In the genomic region with DNA sequence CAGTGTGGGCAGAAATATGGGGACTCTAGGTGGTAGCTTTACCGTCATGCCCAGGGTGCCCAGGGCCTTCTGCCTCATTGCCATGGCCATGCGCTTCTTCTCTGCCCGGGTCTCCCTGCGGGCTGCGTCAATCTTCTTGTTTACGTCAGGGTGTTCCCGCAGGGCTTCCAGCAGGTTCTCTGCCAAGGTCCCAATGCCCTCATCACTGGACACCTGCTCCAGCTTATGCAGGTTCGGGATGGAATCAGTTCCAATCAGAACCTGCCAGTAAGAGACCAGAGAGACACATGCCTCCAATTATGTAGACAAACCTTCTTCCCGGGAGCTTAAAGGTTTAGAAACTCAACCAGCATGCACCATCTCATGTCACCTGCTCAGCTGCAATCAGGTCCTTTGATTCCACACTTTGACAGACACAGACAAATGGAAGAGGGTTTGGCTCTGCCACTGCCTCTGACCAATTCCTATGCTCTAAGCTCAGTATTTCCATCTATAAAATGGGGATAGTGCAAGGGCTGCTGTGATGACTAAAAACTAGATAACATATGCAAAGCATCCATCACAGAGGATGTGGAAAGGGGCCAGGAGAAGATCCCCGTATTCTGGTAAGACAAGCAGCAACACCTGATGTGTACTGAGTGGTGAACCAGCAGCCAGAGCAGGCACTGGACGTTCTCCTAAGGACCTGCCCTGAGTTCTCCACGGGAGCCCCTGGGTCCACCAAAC, we compare ENCODE assay signal across 25 cellular contexts.
DNase-seq lines count a peak whose midpoint lies in the region; ATAC-seq, FAIRE-seq and TF ChIP-seq lines count a peak whose summit lies in the region.
"Had no signal": no experiment of that assay in that cellular context is flagged by ENCODE, and none has a peak within 500 bp of the region (broad histone marks: within the 10 kb centered on the region; RNA-seq: fewer than 3 reads in every experiment).

No MANE protein-coding gene starts in this region.

- H2AFZ ChIP-seq in GM12878 (ENCODE audit: control insufficient read depth, low read depth, low read length): no peak overlapping the region
- H2AFZ ChIP-seq: neural progenitor cell had no signal

- H3K9me3 Mint-ChIP-seq in activated T-cell treated with anti-CD3 and anti-CD28 coated beads, Interleukin-2, amount 50 U/mL, for 24 hours: no peaks in the 10 kb centered on the region
- H3K9me3 Mint-ChIP-seq: neural progenitor cell had no signal

- no peak for DNase-seq in activated T-cell treated with anti-CD3 and anti-CD28 coated beads, Interleukin-2, amount 50 U/mL, for 24 hours
- no peak for DNase-seq in activated T-cell treated with anti-CD3 and anti-CD28 coated beads, Interleukin-2, amount 50 U/mL, for 48 hours
- DNase-seq in GM12891 (ENCODE audit: insufficient read length, low spot score) (no peak), GM12878 (ENCODE audit: low read depth, low spot score) (peak; percentile 15), left lobe of liver (ENCODE audit: low spot score) (no peak), NCI-H774 (lab: John Stamatoyannopoulos, UW) (no peak), RPMI8226 (no peak)
- DNase-seq: activated CD4-positive, alpha-beta T cell treated with anti-CD3 and anti-CD28 coated beads, Interleukin-2, amount 50 U/mL, for 4 hours; BE2C; COR-L47; effector CD8-positive, alpha-beta T cell; foreskin fibroblast; heart right ventricle; NCI-H187; NCI-H526; Peyer's patch; stimulated activated CD8-positive, alpha-beta memory T cell treated with anti-CD3 and anti-CD28 coated beads, Interleukin-4, amount 100 ng/mL, for 48 hours had no signal

- H3K4me3 ChIP-seq in GM12878: 0 out of 2 replicates have a peak overlapping the region, but pooled peaks have one; percentile 6
- no peak overlapping the region for H3K4me3 ChIP-seq in skeletal muscle tissue (ENCODE audit: low read length in 3 of 3)
- H3K4me3 ChIP-seq: A549, heart right ventricle, neural progenitor cell, Peyer's patch, prostate gland had no signal

- no peaks in the 10 kb centered on the region for H3K79me2 ChIP-seq in GM12878 (ENCODE audit: control insufficient read depth, insufficient read depth, low read length)

- TF ChIP-seq POLR2A in GM12891 (IDR thresholded peaks at IDR 0.05; ENCODE audit: low read depth, low read length) (no peak), GM12878 (IDR thresholded peaks at IDR 0.05; ENCODE audit: low read depth, low read length) (peak; percentile 10; the same call in 1 of the 2 replicates)

- H3K9me3 ChIP-seq in GM12878 (replicated peaks; ENCODE audit: control insufficient read depth, insufficient read depth, low read length) (no peaks in the 10 kb centered on the region), skeletal muscle tissue (ENCODE audit: control insufficient read depth in 3 of 3, low read length in 3 of 3) (no peaks in the 10 kb centered on the region)
- H3K9me3 ChIP-seq: A549, BE2C, heart right ventricle, Peyer's patch, prostate gland had no signal

- H3K4me1 ChIP-seq in GM12878 (ENCODE audit: control insufficient read depth, insufficient read depth, low read length) (peaks cover 26% of the 10 kb centered on the region), skeletal muscle tissue (ENCODE audit: control insufficient read depth in 3 of 3, insufficient read depth in 3 of 3, low read length in 3 of 3) (peaks cover 51 to 69% (median 59%) of the 10 kb centered on the region in 3 donors)
- H3K4me1 ChIP-seq: BE2C, neural progenitor cell, Peyer's patch had no signal

- in situ Hi-C loops in GM12878 (cut with MboI): no loop called here

- peaks cover 98% of the 10 kb centered on the region for H3K36me3 Mint-ChIP-seq in activated T-cell treated with anti-CD3 and anti-CD28 coated beads, Interleukin-2, amount 50 U/mL, for 24 hours (ENCODE audit: low read depth)

- RAD21 ChIA-PET in GM12878 (lab: Charles Lee; ENCODE audit: unreplicated experiment): interaction anchor here (0.6 to 2.1 kb wide), 7 partner anchors 9 to 205 kb away, joined by 3 to 8 read pairs (median 3); no protein-coding TSS in a partner anchor

- H3K9ac ChIP-seq in GM12878 (ENCODE audit: control insufficient read depth, insufficient read depth, low read length) (no peak overlapping the region), skeletal muscle tissue (ENCODE audit: low read depth in 1 of 3, low read length in 3 of 3) (peak overlapping the region in 1 of 3 donors; percentile 34)
- H3K9ac ChIP-seq: neural progenitor cell had no signal

- H4K20me1 ChIP-seq in GM12878 (ENCODE audit: control insufficient read depth, insufficient read depth): no peaks in the 10 kb centered on the region; the same call in 1 of the 2 replicates

- no peak for TF ChIP-seq CTCF in GM12878 (IDR thresholded peaks at IDR 0.05 in 2 of 3, conservative IDR thresholded peaks at IDR 0.05 in 1 of 3; ENCODE audit: control insufficient read depth in 2 of 3, extremely low read depth in 1 of 3, insufficient read depth in 1 of 3, low read depth in 3 of 3, low read length in 3 of 3)

- no peak for TF ChIP-seq RAD21 in GM12878 (IDR thresholded peaks at IDR 0.05; ENCODE audit: insufficient read depth, low read depth, low read length)

- CTCF ChIA-PET in GM12878 (lab: Yijun Ruan, JAX): interaction anchor here (1.0 to 3.8 kb wide), 10 partner anchors 9 to 205 kb away, joined by 3 to 22 read pairs (median 4); no protein-coding TSS in a partner anchor

- TF ChIP-seq EP300 in GM12878 (IDR thresholded peaks at IDR 0.05; ENCODE audit: borderline replicate concordance in 1 of 2, control insufficient read depth in 1 of 2, low read depth in 2 of 2, low read length in 2 of 2): no peak

- H3K4me3 Mint-ChIP-seq in activated T-cell treated with anti-CD3 and anti-CD28 coated beads, Interleukin-2, amount 50 U/mL, for 24 hours: no peak overlapping the region
- H3K4me3 Mint-ChIP-seq: activated naive CD8-positive, alpha-beta T cell; neural progenitor cell had no signal

- H3K27me3 ChIP-seq in GM12878 (replicated peaks in 1 of 2; ENCODE audit: control insufficient read depth in 2 of 2, insufficient read depth in 2 of 2, low read length in 1 of 2) (no peaks in the 10 kb centered on the region), skeletal muscle tissue (ENCODE audit: control insufficient read depth in 3 of 3, insufficient read depth in 3 of 3, low read length in 3 of 3) (no peaks in the 10 kb centered on the region)
- H3K27me3 ChIP-seq: BE2C, heart right ventricle, neural progenitor cell, Peyer's patch had no signal

- BruUV-seq in GM12878 (replicated peaks; lab: Mats Ljungman, UMichigan): no TSS peak

- peaks cover 29% of the 10 kb centered on the region for H3K4me1 Mint-ChIP-seq in activated T-cell treated with anti-CD3 and anti-CD28 coated beads, Interleukin-2, amount 50 U/mL, for 24 hours (ENCODE audit: low read depth)
- H3K4me1 Mint-ChIP-seq: neural progenitor cell had no signal

- H3K4me2 ChIP-seq in GM12878 (ENCODE audit: control insufficient read depth, insufficient read depth): peak overlapping the region; percentile 57
- H3K4me2 ChIP-seq: A549, neural progenitor cell had no signal

- POLR2A ChIA-PET in GM12878 (lab: Charles Lee): interaction anchor here (1.0 kb wide), 1 partner anchor 134 kb away, joined by 3 read pairs; no protein-coding TSS in a partner anchor

- H3K36me3 ChIP-seq in GM12878 (ENCODE audit: control insufficient read depth in 2 of 2, insufficient read depth in 2 of 2, low read length in 1 of 2) (peaks cover 39 to 40% of the 10 kb centered on the region in 2 experiments), skeletal muscle tissue (ENCODE audit: control insufficient read depth in 3 of 3, insufficient read depth in 3 of 3, low read length in 3 of 3) (peaks cover 55 to 81% (median 63%) of the 10 kb centered on the region in 3 donors)

- intact Hi-C loops in GM12878 (cut with micrococcal nuclease; ENCODE audit: unreplicated experiment): loop anchor here (2.0 kb wide), 1 partner anchor 186 kb away; a partner anchor contains a TSS

- SMC1A ChIA-PET in GM12878 (lab: Charles Lee; ENCODE audit: uncharacterized antibody, unreplicated experiment): interaction anchor here (0.8 to 2.2 kb wide), 8 partner anchors 7 to 205 kb away, joined by 3 to 6 read pairs (median 4); no protein-coding TSS in a partner anchor

- peak overlapping the region; percentile 80 for H3K27ac Mint-ChIP-seq in activated T-cell treated with anti-CD3 and anti-CD28 coated beads, Interleukin-2, amount 50 U/mL, for 24 hours
- H3K27ac Mint-ChIP-seq: neural progenitor cell had no signal

- 71% methylated on average over 12 of the region's 12 CpGs for WGBS in GM12878 (ENCODE audit: insufficient coverage, insufficient replicate concordance, low lambda C conversion rate, missing lambda C conversion rate)

- peak; percentile 67 for ATAC-seq in GM12878
- no peak for ATAC-seq in left lobe of liver
- ATAC-seq: A549, HCT116, heart right ventricle had no signal

- H3K27ac ChIP-seq in GM12878 (ENCODE audit: control insufficient read depth, insufficient read depth) (peak overlapping the region; percentile 75), skeletal muscle tissue (ENCODE audit: low read depth, low read length) (peak overlapping the region; percentile 86)
- H3K27ac ChIP-seq: heart right ventricle, neural progenitor cell had no signal

- H3K27me3 Mint-ChIP-seq in activated T-cell treated with anti-CD3 and anti-CD28 coated beads, Interleukin-2, amount 50 U/mL, for 24 hours: no peaks in the 10 kb centered on the region
- H3K27me3 Mint-ChIP-seq: activated naive CD8-positive, alpha-beta T cell had no signal

- FAIRE-seq in GM12891 (lab: Jason Lieb, UNC) (peak; percentile 23), GM12878 (lab: Jason Lieb, UNC) (no peak)
- FAIRE-seq: A549, astrocyte, urothelium cell line had no signal

TF ChIP-seq in GM12891, 5 proteins besides CTCF, POLR2A, EP300 and RAD21:
- TF ChIP-seq POU2F2 (IDR thresholded peaks at IDR 0.05; ENCODE audit: low read depth, low read length) (peak; percentile 96), PAX5 (IDR thresholded peaks at IDR 0.05; ENCODE audit: insufficient read depth, low read length, severe bottlenecking) (no peak)
TF ChIP-seq in GM12891: peak in this region for 1.

TF ChIP-seq in GM12878, 131 proteins besides CTCF, POLR2A, EP300 and RAD21 (continues in another document):
- TF ChIP-seq IKZF2 (IDR thresholded peaks at IDR 0.05) (0 out of 4 replicates have a peak, but pooled peaks of 1 of the 2 experiments have one; percentile 10), POU2F2 (IDR thresholded peaks at IDR 0.05; ENCODE audit: borderline replicate concordance, low read depth, low read length) (peak; percentile 93), CHD1 (IDR thresholded peaks at IDR 0.05; ENCODE audit: low read depth, low read length) (no peak), CHD2 (IDR thresholded peaks at IDR 0.05; ENCODE audit: borderline replicate concordance, low read depth, low read length) (no peak)
